12 cellular contexts compared by ENCODE assay signal in the genomic region with DNA sequence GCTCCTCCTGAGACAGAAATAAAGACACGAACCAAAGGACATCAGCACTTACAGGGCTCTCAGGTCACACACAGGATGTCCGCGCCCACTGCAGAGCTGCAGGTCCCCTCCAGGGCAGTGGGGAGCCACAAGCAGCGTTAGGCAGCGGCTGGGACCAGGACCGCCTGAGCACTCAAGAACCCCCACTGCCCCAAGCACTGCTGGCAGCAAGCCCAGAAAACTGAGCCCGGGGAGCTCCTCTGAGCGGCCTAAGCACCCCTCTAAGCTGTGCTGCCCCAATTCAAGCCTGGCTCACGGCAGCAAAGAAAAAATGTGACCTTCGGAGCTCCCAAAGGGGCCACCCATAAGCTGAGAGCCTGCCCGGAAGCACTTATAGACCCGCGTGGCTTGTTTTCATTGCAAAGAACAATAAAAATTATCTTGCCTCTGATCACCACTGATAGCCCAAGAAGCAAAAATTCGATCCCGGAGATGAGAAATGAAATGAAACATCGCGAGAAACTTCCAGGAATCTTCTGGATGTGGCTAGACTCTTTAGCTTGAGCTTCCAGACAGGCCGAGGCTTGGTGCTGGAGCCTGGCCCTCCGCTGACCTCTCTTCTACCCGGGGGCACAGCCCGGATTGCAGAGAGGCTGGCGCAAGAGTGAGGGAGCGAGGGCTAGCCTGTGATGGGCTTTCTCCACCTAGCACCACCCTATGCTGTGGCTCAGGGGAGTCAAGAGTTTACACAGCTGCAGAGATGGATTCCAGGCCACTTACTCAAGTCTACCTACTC. TPM values are rescaled to one million over a fixed set of nuclear protein-coding genes. Genes with fewer than 3 reads are reported as not detected.
DNase-seq lines count a peak whose midpoint lies in the region; ATAC-seq and TF ChIP-seq lines count a peak whose summit lies in the region.
"Had no signal": no experiment of that assay in that cellular context is flagged by ENCODE, and none has a peak within 500 bp of the region (broad histone marks: within the 10 kb centered on the region; RNA-seq: fewer than 3 reads in every experiment).

No MANE protein-coding gene starts in this region.

- 68 to 74% methylated on average over 18 to 23 of the region's 23 CpGs for WGBS in lower leg skin, 2 donors

- H3K27ac Mint-ChIP-seq in stimulated activated naive B cell treated with anti-CD40 and anti-IgM and Interleukin-4, amounts not matched to agents 10 μg/mL and 1 μg/mL and 100 μg/mL, for 72 hours, result peak overlapping the region; percentile 37
- H3K27ac Mint-ChIP-seq: activated naive CD8-positive, alpha-beta T cell had no signal

- TF ChIP-seq CTCF in lower leg skin (IDR thresholded peaks at IDR 0.05), result no peak

- H3K9me3 Mint-ChIP-seq in stimulated activated naive B cell treated with anti-CD40 and anti-IgM and Interleukin-4, amounts not matched to agents 10 μg/mL and 1 μg/mL and 100 μg/mL, for 72 hours, result no peaks in the 10 kb centered on the region
- H3K9me3 Mint-ChIP-seq: neural crest cell had no signal

- peak; percentile 81 for DNase-seq in HT-29 (ENCODE audit: low spot score)
- DNase-seq in T1000 (lab: John Stamatoyannopoulos, UW), result peak; percentile 70
- peak; percentile 97 for DNase-seq in iris pigment epithelial cell (ENCODE audit: low read depth)
- no peak for DNase-seq in stimulated activated naive B cell treated with anti-CD40 and anti-IgM and Interleukin-4, amounts not matched to agents 10 μg/mL and 1 μg/mL and 100 μg/mL, for 72 hours
- DNase-seq in lower leg skin (ENCODE audit: low spot score in 2 of 2), result no peak
- no peak for DNase-seq in HCEC 1CT
- DNase-seq: activated CD4-positive, alpha-beta T cell treated with anti-CD3 and anti-CD28 coated beads, Interleukin-2, amount 50 U/mL, for 4 hours; effector memory CD4-positive, alpha-beta T cell; stimulated activated CD4-positive, alpha-beta T cell treated with anti-CD3 and anti-CD28 coated beads, Interleukin-2, amount 100 ng/mL, for 24 hours had no signal

- H3K4me1 Mint-ChIP-seq in stimulated activated naive B cell treated with anti-CD40 and anti-IgM and Interleukin-4, amounts not matched to agents 10 μg/mL and 1 μg/mL and 100 μg/mL, for 72 hours, result peaks cover 33 to 41% of the 10 kb centered on the region in 2 donors

- H3K36me3 Mint-ChIP-seq in stimulated activated naive B cell treated with anti-CD40 and anti-IgM and Interleukin-4, amounts not matched to agents 10 μg/mL and 1 μg/mL and 100 μg/mL, for 72 hours, result peaks cover 28 to 70% of the 10 kb centered on the region in 2 donors

- no peaks in the 10 kb centered on the region for H3K27me3 Mint-ChIP-seq in stimulated activated naive B cell treated with anti-CD40 and anti-IgM and Interleukin-4, amounts not matched to agents 10 μg/mL and 1 μg/mL and 100 μg/mL, for 72 hours
- H3K27me3 Mint-ChIP-seq: activated naive CD8-positive, alpha-beta T cell had no signal

- H3K4me3 ChIP-seq in lower leg skin (ENCODE audit: low read depth, poor library complexity, severe bottlenecking), result no peak overlapping the region

- intact Hi-C loops in lower leg skin (cut with DNase I; ENCODE audit: low total_unique reads), result no loop called here

- TF ChIP-seq POLR2A in lower leg skin (IDR thresholded peaks at IDR 0.05), result no peak

- ATAC-seq in stimulated activated naive B cell treated with anti-CD40 and anti-IgM and Interleukin-4, amounts not matched to agents 10 μg/mL and 1 μg/mL and 100 μg/mL, for 72 hours (replicated peaks), result no peak
- no peak for ATAC-seq in HG02588 (IDR thresholded peaks at IDR 0.05; ENCODE audit: unreplicated experiment)

- H3K4me3 Mint-ChIP-seq in stimulated activated naive B cell treated with anti-CD40 and anti-IgM and Interleukin-4, amounts not matched to agents 10 μg/mL and 1 μg/mL and 100 μg/mL, for 72 hours, result no peak overlapping the region
- H3K4me3 Mint-ChIP-seq: activated naive CD8-positive, alpha-beta T cell; neural crest cell had no signal

RNA-seq across cellular contexts. Expression of a gene that starts 6.3 kb away (rescaled TPM):
- 72.8 and 74.3 TPM in 2 replicates for total RNA-seq in HT-29 (2014; rRNA removed; shearing (Covaris generic))
- total RNA-seq in lower leg skin, result 100 to 1,000 TPM in 1 of 4 donors, 10 to 100 TPM in 3; 76.7 to 125 (median 86.6) TPM

RNA-seq across cellular contexts. Expression of a gene that starts 47.2 kb away (rescaled TPM):
- 139 and 152 TPM in 2 replicates for total RNA-seq in HT-29 (2014; rRNA removed; shearing (Covaris generic))
- total RNA-seq in lower leg skin, result 10 to 100 TPM; 25.9 to 56.0 (median 29.6) TPM

Comparison
In these comparisons a context has a peak if more than half of its experiments do, and no peak if none do; other contexts are left out.
1. DNase-seq: peak in HT-29 (single experiment), T1000 (single experiment) and iris pigment epithelial cell (single experiment); none in stimulated activated naive B cell treated with anti-CD40 and anti-IgM and Interleukin-4, amounts not matched to agents 10 μg/mL and 1 μg/mL and 100 μg/mL, for 72 hours (single experiment), lower leg skin (0 of 2) and HCEC 1CT (single experiment).